ENCODE assay signal across 20 cellular contexts in the genomic region with DNA sequence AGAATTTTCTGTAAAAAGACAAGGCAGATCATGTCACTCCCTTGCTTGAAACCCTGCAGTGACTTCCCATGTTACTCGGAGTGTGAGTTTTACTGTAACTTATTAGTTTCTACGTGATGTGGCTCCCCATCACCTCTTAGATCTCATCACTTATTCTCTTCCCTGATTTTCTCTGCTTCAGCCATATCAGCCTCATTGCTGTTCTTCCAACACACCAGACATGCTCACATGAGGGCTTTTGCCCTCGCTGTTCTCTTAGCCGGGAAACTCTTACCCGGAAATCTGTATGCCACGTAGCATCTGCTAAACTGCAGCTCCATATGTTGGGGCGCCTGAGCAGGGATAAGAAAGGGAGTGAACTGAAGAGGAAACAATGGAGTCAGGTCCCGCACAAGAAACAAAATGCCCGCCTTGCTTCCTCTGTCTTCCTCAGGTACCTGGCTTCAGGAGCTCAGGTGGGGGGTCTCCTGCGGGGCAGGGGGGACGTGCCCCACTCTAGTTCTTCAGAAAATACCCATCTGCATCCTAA.
"Had no signal": no experiment of that assay in that cellular context is flagged by ENCODE, and none has a peak within 500 bp of the region (broad histone marks: within the 10 kb centered on the region; RNA-seq: fewer than 3 reads in every experiment).

No MANE protein-coding gene starts in this region.

- H3K9me3 ChIP-seq: lower lobe of right lung, neutrophil, prostate gland, right atrium auricular region, sigmoid colon, testis, tibial artery had no signal

- H3K4me1 ChIP-seq: prostate gland had no signal

- H3K36me3 Mint-ChIP-seq: natural killer cell had no signal

- H3K27ac ChIP-seq: lower lobe of right lung, neutrophil, parathyroid adenoma, prostate gland, right atrium auricular region, sigmoid colon, testis had no signal

- H3K36me3 ChIP-seq: lower lobe of right lung, neutrophil, prostate gland, right atrium auricular region, sigmoid colon, tibial artery had no signal

- DNase-seq: cortex of kidney; head of caudate nucleus; left ventricle myocardium superior; lower lobe of right lung; natural killer cell; sigmoid colon; stimulated activated CD4-positive, alpha-beta T cell treated with anti-CD3 and anti-CD28 coated beads, Interleukin-2, amount 100 ng/mL, for 24 hours; stimulated activated CD4-positive, alpha-beta T cell treated with anti-CD3 and anti-CD28 coated beads, Interleukin-4, amount 100 ng/mL, for 24 hours; stimulated activated naive CD8-positive, alpha-beta T cell treated with anti-CD3 and anti-CD28 coated beads, Interleukin-15, Interleukin-2, amounts not matched to agents 100 U/mL and 50 U/mL, for 24 hours; substantia nigra; testis; tibial artery had no signal

- H3K9ac ChIP-seq: parathyroid adenoma had no signal

- H2AFZ ChIP-seq: parathyroid adenoma had no signal

- ATAC-seq: lower lobe of right lung; stimulated activated memory B cell treated with anti-CD40 and anti-IgM and Interleukin-4, amounts not matched to agents 10 μg/mL and 1 μg/mL and 100 μg/mL, for 72 hours; stimulated activated naive CD8-positive, alpha-beta T cell treated with anti-CD3 and anti-CD28 coated beads, Interleukin-15, Interleukin-2, amounts not matched to agents 100 U/mL and 50 U/mL, for 24 hours had no signal

- FAIRE-seq: frontal cortex, keratinocyte had no signal

- H3K4me3 Mint-ChIP-seq: natural killer cell; stimulated activated memory B cell treated with anti-CD40 and anti-IgM and Interleukin-4, amounts not matched to agents 10 μg/mL and 1 μg/mL and 100 μg/mL, for 72 hours; type B pancreatic cell had no signal

- H3K27me3 ChIP-seq: testis, tibial artery had no signal

- H3K9me3 Mint-ChIP-seq: natural killer cell; stimulated activated memory B cell treated with anti-CD40 and anti-IgM and Interleukin-4, amounts not matched to agents 10 μg/mL and 1 μg/mL and 100 μg/mL, for 72 hours; type B pancreatic cell had no signal

- H3K27me3 Mint-ChIP-seq: stimulated activated memory B cell treated with anti-CD40 and anti-IgM and Interleukin-4, amounts not matched to agents 10 μg/mL and 1 μg/mL and 100 μg/mL, for 72 hours; type B pancreatic cell had no signal

- H3K4me3 ChIP-seq: lower lobe of right lung, prostate gland had no signal

- H3K27ac Mint-ChIP-seq: natural killer cell; stimulated activated memory B cell treated with anti-CD40 and anti-IgM and Interleukin-4, amounts not matched to agents 10 μg/mL and 1 μg/mL and 100 μg/mL, for 72 hours; type B pancreatic cell had no signal

- H3K79me2 ChIP-seq: parathyroid adenoma had no signal
